Comparison of ENCODE assay signal across 8 cellular contexts in genomic region chr6:90219168-90219985, GRCh38.
A peak's percentile ranks its signal among the peaks of the same experiment; 100 is the strongest.
DNase-seq lines count a peak whose midpoint lies in the region; ATAC-seq, FAIRE-seq and TF ChIP-seq lines count a peak whose summit lies in the region.

No MANE protein-coding gene starts in this region.

- H3K27me3 ChIP-seq in fibroblast of lung (ENCODE audit: control insufficient read depth, insufficient read depth, low read length) = no peaks in the 10 kb centered on the region

- no peak for FAIRE-seq in RCC 7860 (lab: Jason Lieb, UNC)

- peak; percentile 67 for DNase-seq in AG09309 (ENCODE audit: low read depth)
- peak; percentile 30 for DNase-seq in HEK293T (ENCODE audit: extremely low spot score)
- peak; percentile 5 for DNase-seq in RCC 7860 (ENCODE audit: low spot score)
- DNase-seq in fibroblast of lung (ENCODE audit: low read depth in 2 of 2) = peak; percentile 96 to 97
- DNase-seq in omental fat pad (ENCODE audit: low spot score) = no peak
- no peak for DNase-seq in HuH-7.5 (ENCODE audit: low spot score)
- DNase-seq in dermis blood vessel endothelial cell = no peak

- TF ChIP-seq CTCF in AG09309 (IDR thresholded peaks at IDR 0.05; ENCODE audit: control insufficient read depth, insufficient read depth, low read depth, low read length, missing control alignments) (no peak), fibroblast of lung (conservative IDR thresholded peaks at IDR 0.05 in 1 of 2, IDR thresholded peaks at IDR 0.05 in 1 of 2; ENCODE audit: low read depth in 1 of 2, low read length in 2 of 2) (no peak), omental fat pad (IDR thresholded peaks at IDR 0.05) (no peak)

- POLR2A ChIA-PET in HEK293T (lab: Yijun Ruan, JAX) = interaction anchor here (0.5 to 2.1 kb wide), 13 partner anchors 14 to 368 kb away, joined by 3 to 12 read pairs (median 3); partner anchors contain the start of gene MAP3K7

- H3K27ac ChIP-seq in fibroblast of lung (ENCODE audit: insufficient read depth, low read length) = peak overlapping the region; percentile 92

- H3K4me3 ChIP-seq in AG09309 (ENCODE audit: control insufficient read depth, low read depth, low read length) (no peak overlapping the region), fibroblast of lung (replicated peaks in 1 of 4; ENCODE audit: control extremely low read depth in 1 of 4, insufficient read depth in 1 of 4, low read depth in 3 of 4, low read length in 4 of 4) (peak overlapping the region; percentile 14 to 58 (median 36))

- peak overlapping the region; percentile 42 for H2AFZ ChIP-seq in fibroblast of lung (ENCODE audit: low read length)

- H3K9ac ChIP-seq in fibroblast of lung (ENCODE audit: insufficient read depth, low read length) = peak overlapping the region; percentile 45

- CTCF ChIA-PET in HEK293T (lab: Yijun Ruan, JAX) = interaction anchor here (0.7 to 1.7 kb wide), 6 partner anchors 25 to 279 kb away, joined by 3 to 7 read pairs (median 4); no protein-coding TSS in a partner anchor

- ATAC-seq in omental fat pad (ENCODE audit: low FRiP score) (peak; percentile 34), GM18907 (IDR thresholded peaks at IDR 0.05; ENCODE audit: unreplicated experiment) (no peak)

- no peaks in the 10 kb centered on the region for H3K9me3 ChIP-seq in fibroblast of lung (ENCODE audit: control insufficient read depth, insufficient read depth, low read depth, low read length)

- no peaks in the 10 kb centered on the region for H4K20me1 ChIP-seq in fibroblast of lung (ENCODE audit: control insufficient read depth, extremely low read depth, insufficient read depth, low read length)

- peak overlapping the region; percentile 83 for H3K4me2 ChIP-seq in fibroblast of lung (ENCODE audit: extremely low read depth, insufficient read depth, low read length)

- no peaks in the 10 kb centered on the region for H3K36me3 ChIP-seq in fibroblast of lung (ENCODE audit: control insufficient read depth, insufficient read depth, low read length)

- peaks cover 12% of the 10 kb centered on the region for H3K4me1 ChIP-seq in fibroblast of lung (ENCODE audit: control insufficient read depth, extremely low read depth, insufficient read depth, low read length)

- no peaks in the 10 kb centered on the region for H3K79me2 ChIP-seq in fibroblast of lung (ENCODE audit: control insufficient read depth, insufficient read depth, low read length)

TF ChIP-seq in HEK293T, 16 proteins besides CTCF, POLR2A, EP300 and RAD21:
- TF ChIP-seq ZNF384 (IDR thresholded peaks at IDR 0.05) (no peak), L3MBTL2 (conservative IDR thresholded peaks at IDR 0.05) (no peak), FOXK2 (IDR thresholded peaks at IDR 0.05) (no peak), FOXM1 (IDR thresholded peaks at IDR 0.05; ENCODE audit: borderline replicate concordance) (no peak), LEF1 (IDR thresholded peaks at IDR 0.05; ENCODE audit: borderline replicate concordance) (no peak), CTBP1 (IDR thresholded peaks at IDR 0.05; ENCODE audit: borderline replicate concordance) (peak; percentile 49; the same call in 1 of the 2 replicates), FOXA1 (IDR thresholded peaks at IDR 0.05) (no peak), BHLHE40 (IDR thresholded peaks at IDR 0.05; ENCODE audit: borderline replicate concordance) (no peak), HDGF (IDR thresholded peaks at IDR 0.05; ENCODE audit: borderline replicate concordance) (no peak), TARDBP (IDR thresholded peaks at IDR 0.05) (no peak), SP1 (IDR thresholded peaks at IDR 0.05) (no peak), ELF4 (IDR thresholded peaks at IDR 0.05) (no peak), ARNT (IDR thresholded peaks at IDR 0.05) (no peak), SUZ12 (IDR thresholded peaks at IDR 0.05) (no peak), PKNOX1 (IDR thresholded peaks at IDR 0.05) (peak; percentile 74)

Comparison
In these comparisons a context has a peak if more than half of its experiments do, and no peak if none do; other contexts are left out.
1. DNase-seq: peak in AG09309 (single experiment), HEK293T (single experiment), RCC 7860 (single experiment) and fibroblast of lung (2 of 2); none in omental fat pad (single experiment), HuH-7.5 (single experiment) and dermis blood vessel endothelial cell (single experiment).